Comparison of ENCODE assay signal across 1 cellular context in the genomic region with DNA sequence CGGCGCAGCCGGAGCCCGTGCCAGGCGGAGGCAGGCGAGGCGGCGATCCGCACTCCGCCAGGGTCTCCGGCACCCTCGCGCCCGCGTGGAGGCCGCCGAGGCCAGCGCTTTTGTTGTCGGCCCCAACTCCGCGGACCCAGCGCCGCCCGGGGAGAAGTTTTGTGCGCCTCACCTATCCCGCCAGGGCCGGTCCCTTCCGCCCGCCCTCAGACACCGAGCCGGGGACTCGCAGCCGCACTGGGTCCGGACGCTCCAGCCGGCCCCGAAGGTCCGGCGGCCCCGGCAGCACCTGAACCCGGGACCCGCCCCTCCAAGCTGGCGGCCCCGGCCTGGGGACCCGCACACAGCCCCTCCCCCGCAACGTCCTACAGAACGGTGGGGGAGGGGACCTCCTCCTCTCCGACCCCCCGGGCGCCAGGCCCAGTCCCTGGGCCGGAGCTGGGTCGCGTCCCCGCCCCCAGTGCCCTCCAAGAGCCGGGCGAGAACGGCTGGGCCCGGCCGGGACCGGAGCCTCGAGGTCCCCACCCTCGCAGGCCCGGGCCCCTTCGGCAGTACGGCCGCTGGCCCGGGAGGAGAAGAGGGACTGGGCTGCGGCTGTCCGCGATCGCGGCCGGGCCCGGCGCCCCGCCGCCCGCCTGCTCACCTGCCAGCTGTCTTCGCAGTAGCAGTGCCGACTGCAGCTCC.
TF ChIP-seq lines count a peak whose summit lies in the region.

No MANE protein-coding gene starts in this region.

TF ChIP-seq in HepG2, 621 proteins besides CTCF, POLR2A, EP300 and RAD21 (continued from another document and continues in another):
- TF ChIP-seq, protein P1, sequence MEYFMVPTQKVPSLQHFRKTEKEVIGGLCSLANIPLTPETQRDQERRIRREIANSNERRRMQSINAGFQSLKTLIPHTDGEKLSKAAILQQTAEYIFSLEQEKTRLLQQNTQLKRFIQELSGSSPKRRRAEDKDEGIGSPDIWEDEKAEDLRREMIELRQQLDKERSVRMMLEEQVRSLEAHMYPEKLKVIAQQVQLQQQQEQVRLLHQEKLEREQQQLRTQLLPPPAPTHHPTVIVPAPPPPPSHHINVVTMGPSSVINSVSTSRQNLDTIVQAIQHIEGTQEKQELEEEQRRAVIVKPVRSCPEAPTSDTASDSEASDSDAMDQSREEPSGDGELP (IDR thresholded peaks at IDR 0.05; ENCODE audit: borderline replicate concordance, low read depth), result no peak
- TF ChIP-seq FOXM1 (CRISPR knock-in tag; IDR thresholded peaks at IDR 0.05) (no peak), KLF15 (CRISPR knock-in tag; IDR thresholded peaks at IDR 0.05; ENCODE audit: borderline replicate concordance) (no peak), ARHGAP35 (CRISPR knock-in tag; IDR thresholded peaks at IDR 0.05; ENCODE audit: borderline replicate concordance) (no peak), ARNTL (CRISPR knock-in tag; IDR thresholded peaks at IDR 0.05) (no peak; the same call in 1 of the 2 replicates), SAFB2 (CRISPR knock-in tag; IDR thresholded peaks at IDR 0.05; ENCODE audit: borderline replicate concordance, low read depth) (no peak; the same call in 1 of the 2 replicates), HCFC1 (IDR thresholded peaks at IDR 0.05; ENCODE audit: low read depth, low read length) (no peak), ZNF10 (CRISPR knock-in tag; IDR thresholded peaks at IDR 0.05; ENCODE audit: borderline replicate concordance, low read depth) (no peak), RFX3 (CRISPR knock-in tag; IDR thresholded peaks at IDR 0.05) (no peak), CBFB (CRISPR knock-in tag; IDR thresholded peaks at IDR 0.05) (no peak), ZBTB34 (CRISPR knock-in tag; IDR thresholded peaks at IDR 0.05) (0 out of 2 replicates have a peak, but pooled peaks have one; percentile 47), ZFX (CRISPR knock-in tag; IDR thresholded peaks at IDR 0.05; ENCODE audit: low read depth) (peak; percentile 12), CREM (IDR thresholded peaks at IDR 0.05) (no peak), CREM (CRISPR knock-in tag; IDR thresholded peaks at IDR 0.05) (no peak), ZNF790 (CRISPR knock-in tag; IDR thresholded peaks at IDR 0.05; ENCODE audit: borderline replicate concordance) (no peak), KMT2B (CRISPR knock-in tag; IDR thresholded peaks at IDR 0.05) (no peak), GTF3A (CRISPR knock-in tag; conservative IDR thresholded peaks at IDR 0.05) (no peak), KDM4B (CRISPR knock-in tag; IDR thresholded peaks at IDR 0.05) (0 out of 2 replicates have a peak, but pooled peaks have one; percentile 45), ARID3A (IDR thresholded peaks at IDR 0.05; ENCODE audit: low read depth, low read length) (no peak), NFIB (CRISPR knock-in tag; IDR thresholded peaks at IDR 0.05; ENCODE audit: borderline replicate concordance) (no peak), ZBTB7A (CRISPR knock-in tag; IDR thresholded peaks at IDR 0.05) (0 out of 2 replicates have a peak, but pooled peaks have one; percentile 28), IKZF1 (IDR thresholded peaks at IDR 0.05) (no peak), GLI4 (CRISPR knock-in tag; IDR thresholded peaks at IDR 0.05; ENCODE audit: borderline replicate concordance) (0 out of 2 replicates have a peak, but pooled peaks have one; percentile 30), TEAD2 (CRISPR knock-in tag; IDR thresholded peaks at IDR 0.05) (0 out of 2 replicates have a peak, but pooled peaks have one; percentile 47), ZBTB26 (CRISPR knock-in tag; IDR thresholded peaks at IDR 0.05; ENCODE audit: borderline replicate concordance) (no peak), CHCHD3 (CRISPR knock-in tag; IDR thresholded peaks at IDR 0.05) (no peak), KDM6A (CRISPR knock-in tag; IDR thresholded peaks at IDR 0.05; ENCODE audit: low read depth) (no peak), ZMYM4 (CRISPR knock-in tag; IDR thresholded peaks at IDR 0.05) (no peak), AKNA (CRISPR knock-in tag; IDR thresholded peaks at IDR 0.05; ENCODE audit: borderline replicate concordance) (no peak), ZNF331 (CRISPR knock-in tag; IDR thresholded peaks at IDR 0.05) (no peak), ELF1 (CRISPR knock-in tag; IDR thresholded peaks at IDR 0.05) (no peak), SMC3 (IDR thresholded peaks at IDR 0.05; ENCODE audit: low read length) (no peak), RBFOX2 (IDR thresholded peaks at IDR 0.05; ENCODE audit: low read depth, low read length) (peak; percentile 47; the same call in 1 of the 2 replicates), NFKB2 (CRISPR knock-in tag; IDR thresholded peaks at IDR 0.05; ENCODE audit: borderline replicate concordance) (no peak), SUZ12 (IDR thresholded peaks at IDR 0.05; ENCODE audit: low read depth, low read length) (no peak), NFIC (IDR thresholded peaks at IDR 0.05; ENCODE audit: low read length) (no peak), ELF3 (CRISPR knock-in tag; IDR thresholded peaks at IDR 0.05) (no peak), MATR3 (CRISPR knock-in tag; IDR thresholded peaks at IDR 0.05) (no peak)
- TF ChIP-seq, protein P2, sequence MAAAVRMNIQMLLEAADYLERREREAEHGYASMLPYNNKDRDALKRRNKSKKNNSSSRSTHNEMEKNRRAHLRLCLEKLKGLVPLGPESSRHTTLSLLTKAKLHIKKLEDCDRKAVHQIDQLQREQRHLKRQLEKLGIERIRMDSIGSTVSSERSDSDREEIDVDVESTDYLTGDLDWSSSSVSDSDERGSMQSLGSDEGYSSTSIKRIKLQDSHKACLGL (CRISPR knock-in tag; IDR thresholded peaks at IDR 0.05), result 0 out of 2 replicates have a peak, but pooled peaks have one; percentile 5
- TF ChIP-seq, protein P3, sequence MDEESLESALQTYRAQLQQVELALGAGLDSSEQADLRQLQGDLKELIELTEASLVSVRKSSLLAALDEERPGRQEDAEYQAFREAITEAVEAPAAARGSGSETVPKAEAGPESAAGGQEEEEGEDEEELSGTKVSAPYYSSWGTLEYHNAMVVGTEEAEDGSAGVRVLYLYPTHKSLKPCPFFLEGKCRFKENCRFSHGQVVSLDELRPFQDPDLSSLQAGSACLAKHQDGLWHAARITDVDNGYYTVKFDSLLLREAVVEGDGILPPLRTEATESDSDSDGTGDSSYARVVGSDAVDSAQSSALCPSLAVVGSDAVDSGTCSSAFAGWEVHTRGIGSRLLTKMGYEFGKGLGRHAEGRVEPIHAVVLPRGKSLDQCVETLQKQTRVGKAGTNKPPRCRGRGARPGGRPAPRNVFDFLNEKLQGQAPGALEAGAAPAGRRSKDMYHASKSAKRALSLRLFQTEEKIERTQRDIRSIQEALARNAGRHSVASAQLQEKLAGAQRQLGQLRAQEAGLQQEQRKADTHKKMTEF (CRISPR knock-in tag; IDR thresholded peaks at IDR 0.05), result no peak
- TF ChIP-seq, protein P4, sequence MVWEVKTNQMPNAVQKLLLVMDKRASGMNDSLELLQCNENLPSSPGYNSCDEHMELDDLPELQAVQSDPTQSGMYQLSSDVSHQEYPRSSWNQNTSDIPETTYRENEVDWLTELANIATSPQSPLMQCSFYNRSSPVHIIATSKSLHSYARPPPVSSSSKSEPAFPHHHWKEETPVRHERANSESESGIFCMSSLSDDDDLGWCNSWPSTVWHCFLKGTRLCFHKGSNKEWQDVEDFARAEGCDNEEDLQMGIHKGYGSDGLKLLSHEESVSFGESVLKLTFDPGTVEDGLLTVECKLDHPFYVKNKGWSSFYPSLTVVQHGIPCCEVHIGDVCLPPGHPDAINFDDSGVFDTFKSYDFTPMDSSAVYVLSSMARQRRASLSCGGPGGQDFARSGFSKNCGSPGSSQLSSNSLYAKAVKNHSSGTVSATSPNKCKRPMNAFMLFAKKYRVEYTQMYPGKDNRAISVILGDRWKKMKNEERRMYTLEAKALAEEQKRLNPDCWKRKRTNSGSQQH (CRISPR knock-in tag; IDR thresholded peaks at IDR 0.05; ENCODE audit: low read depth), result no peak
- TF ChIP-seq, protein P5, sequence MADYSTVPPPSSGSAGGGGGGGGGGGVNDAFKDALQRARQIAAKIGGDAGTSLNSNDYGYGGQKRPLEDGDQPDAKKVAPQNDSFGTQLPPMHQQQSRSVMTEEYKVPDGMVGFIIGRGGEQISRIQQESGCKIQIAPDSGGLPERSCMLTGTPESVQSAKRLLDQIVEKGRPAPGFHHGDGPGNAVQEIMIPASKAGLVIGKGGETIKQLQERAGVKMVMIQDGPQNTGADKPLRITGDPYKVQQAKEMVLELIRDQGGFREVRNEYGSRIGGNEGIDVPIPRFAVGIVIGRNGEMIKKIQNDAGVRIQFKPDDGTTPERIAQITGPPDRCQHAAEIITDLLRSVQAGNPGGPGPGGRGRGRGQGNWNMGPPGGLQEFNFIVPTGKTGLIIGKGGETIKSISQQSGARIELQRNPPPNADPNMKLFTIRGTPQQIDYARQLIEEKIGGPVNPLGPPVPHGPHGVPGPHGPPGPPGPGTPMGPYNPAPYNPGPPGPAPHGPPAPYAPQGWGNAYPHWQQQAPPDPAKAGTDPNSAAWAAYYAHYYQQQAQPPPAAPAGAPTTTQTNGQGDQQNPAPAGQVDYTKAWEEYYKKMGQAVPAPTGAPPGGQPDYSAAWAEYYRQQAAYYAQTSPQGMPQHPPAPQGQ (CRISPR knock-in tag; IDR thresholded peaks at IDR 0.05; ENCODE audit: borderline replicate concordance), result no peak
- TF ChIP-seq, protein P6, sequence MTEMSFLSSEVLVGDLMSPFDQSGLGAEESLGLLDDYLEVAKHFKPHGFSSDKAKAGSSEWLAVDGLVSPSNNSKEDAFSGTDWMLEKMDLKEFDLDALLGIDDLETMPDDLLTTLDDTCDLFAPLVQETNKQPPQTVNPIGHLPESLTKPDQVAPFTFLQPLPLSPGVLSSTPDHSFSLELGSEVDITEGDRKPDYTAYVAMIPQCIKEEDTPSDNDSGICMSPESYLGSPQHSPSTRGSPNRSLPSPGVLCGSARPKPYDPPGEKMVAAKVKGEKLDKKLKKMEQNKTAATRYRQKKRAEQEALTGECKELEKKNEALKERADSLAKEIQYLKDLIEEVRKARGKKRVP (CRISPR knock-in tag; IDR thresholded peaks at IDR 0.05), result no peak
